21 cellular contexts compared by ENCODE assay signal in genomic region chr19:39104104-39104708, GRCh38. TPM values are rescaled to one million over a fixed set of nuclear protein-coding genes. Genes with fewer than 3 reads are reported as not detected.
"Had no signal": no experiment of that assay in that cellular context is flagged by ENCODE, and none has a peak within 500 bp of the region (broad histone marks: within the 10 kb centered on the region; RNA-seq: fewer than 3 reads in every experiment).

No MANE protein-coding gene starts in this region.

- FAIRE-seq: astrocyte had no signal

- H3K36me3 ChIP-seq: breast epithelium had no signal

- H3K4me3 Mint-ChIP-seq: activated naive CD4-positive, alpha-beta T cell treated with anti-CD3 and anti-CD28 coated beads, Interleukin-2, amount 50 U/mL, for 24 hours; nephron progenitor cell had no signal

- H3K27ac Mint-ChIP-seq: activated naive CD4-positive, alpha-beta T cell treated with anti-CD3 and anti-CD28 coated beads, Interleukin-2, amount 50 U/mL, for 24 hours; nephron progenitor cell; progenitor cell of endocrine pancreas had no signal

- H3K27ac ChIP-seq: breast epithelium, epithelial cell of prostate had no signal

- H3K9me3 ChIP-seq: breast epithelium had no signal

- H3K9me3 Mint-ChIP-seq: activated naive CD4-positive, alpha-beta T cell treated with anti-CD3 and anti-CD28 coated beads, Interleukin-2, amount 50 U/mL, for 24 hours; nephron progenitor cell had no signal

- H3K36me3 Mint-ChIP-seq: activated naive CD4-positive, alpha-beta T cell treated with anti-CD3 and anti-CD28 coated beads, Interleukin-2, amount 50 U/mL, for 24 hours had no signal

- H3K4me3 ChIP-seq: breast epithelium, lung had no signal

- H3K4me1 Mint-ChIP-seq: activated naive CD4-positive, alpha-beta T cell treated with anti-CD3 and anti-CD28 coated beads, Interleukin-2, amount 50 U/mL, for 24 hours; nephron progenitor cell had no signal

- DNase-seq: activated CD4-positive, alpha-beta T cell treated with anti-CD3 and anti-CD28 coated beads, Interleukin-2, amount 50 U/mL, for 1 hour; activated gamma-delta T cell; foreskin fibroblast; glutamatergic neuron; islet precursor cell; nephron progenitor cell; stimulated activated CD4-positive, alpha-beta T cell treated with anti-CD3 and anti-CD28 coated beads, Interleukin-2, amount 100 ng/mL, for 24 hours; stimulated activated naive CD4-positive, alpha-beta T cell treated with Interleukin-2 at 50 U/mL for 16 hours; T1000; trophoblast cell had no signal

- ATAC-seq: left lobe of liver had no signal

- H3K4me1 ChIP-seq: breast epithelium had no signal

RNA-seq across cellular contexts. Expression of gene ACP7, which starts 20.0 kb away (rescaled TPM):
- total RNA-seq: astrocyte; breast epithelium; dermis microvascular lymphatic vessel endothelial cell; left lobe of liver; lung; myocyte; progenitor cell of endocrine pancreas; subcutaneous adipose tissue; T-helper 1 cell treated with Interleukin-12 subunit alpha and Interleukin-12 subunit beta and Interleukin-4 antibody, amounts not matched to agents 30 ng/mL and 1 ng/mL, for 36 hours had no signal
